1 cellular context compared by ENCODE assay signal in genomic region chr7:139914306-139914747, GRCh38.
TF ChIP-seq lines count a peak whose summit lies in the region.

No MANE protein-coding gene starts in this region.

TF ChIP-seq in K562, 482 proteins besides CTCF, POLR2A, EP300 and RAD21 (continued from another document):
- TF ChIP-seq DEAF1 (CRISPR knock-in tag; IDR thresholded peaks at IDR 0.05) = no peak
- TF ChIP-seq TAL1 (IDR thresholded peaks at IDR 0.05) = peak; percentile 21; the same call in 1 of the 2 replicates
- peak in 1 of 2 experiments; percentile 21 for TF ChIP-seq E2F6 (IDR thresholded peaks at IDR 0.05; ENCODE audit: borderline replicate concordance in 1 of 2, extremely low read depth in 1 of 2, insufficient read depth in 1 of 2, insufficient read length in 1 of 2, low read depth in 1 of 2, low read length in 1 of 2, poor library complexity in 1 of 2, severe bottlenecking in 1 of 2)
- TF ChIP-seq SMAD3 (CRISPR knock-in tag; conservative IDR thresholded peaks at IDR 0.05) = 0 out of 2 replicates have a peak, but pooled peaks have one; percentile 56
- TF ChIP-seq ZNF143 (CRISPR knock-in tag; IDR thresholded peaks at IDR 0.05) = 0 out of 2 replicates have a peak, but pooled peaks have one; percentile 28
- TF ChIP-seq ARNT (IDR thresholded peaks at IDR 0.05) = peak in 1 of 2 experiments; percentile 66; a peak in 2 of 4 replicates
- no peak for TF ChIP-seq ZC3H4 (CRISPR knock-in tag; IDR thresholded peaks at IDR 0.05; ENCODE audit: borderline replicate concordance)
- TF ChIP-seq RBM34 (IDR thresholded peaks at IDR 0.05; ENCODE audit: borderline replicate concordance, insufficient read depth, low read length) = no peak
- TF ChIP-seq HDAC6 (IDR thresholded peaks at IDR 0.05; ENCODE audit: low read depth, low read length) = no peak
- no peak for TF ChIP-seq NR1H2 (CRISPR knock-in tag; IDR thresholded peaks at IDR 0.05)
- TF ChIP-seq NFRKB (IDR thresholded peaks at IDR 0.05; ENCODE audit: low read depth) = peak; percentile 85
- TF ChIP-seq ZNF431 (CRISPR knock-in tag; IDR thresholded peaks at IDR 0.05) = no peak
- 0 out of 2 replicates have a peak, but pooled peaks have one; percentile 37 for TF ChIP-seq CXXC5 (CRISPR knock-in tag; IDR thresholded peaks at IDR 0.05)
- TF ChIP-seq MAFK (IDR thresholded peaks at IDR 0.05; ENCODE audit: low read length) = peak; percentile 99
- peak; percentile 57 for TF ChIP-seq MEF2D (tag; conservative IDR thresholded peaks at IDR 0.05; ENCODE audit: low read depth)
- no peak for TF ChIP-seq TAF1 (IDR thresholded peaks at IDR 0.05; ENCODE audit: control insufficient read depth, extremely low read depth, insufficient read depth, low read length, severe bottlenecking)
- TF ChIP-seq MAFG (tag; conservative IDR thresholded peaks at IDR 0.05) = peak; percentile 100
- TF ChIP-seq MCM7 (IDR thresholded peaks at IDR 0.05) = no peak
- no peak for TF ChIP-seq REST (CRISPR knock-in tag; IDR thresholded peaks at IDR 0.05; ENCODE audit: low read depth)
- no peak for TF ChIP-seq MTA1 (IDR thresholded peaks at IDR 0.05; ENCODE audit: borderline replicate concordance)
- no peak for TF ChIP-seq GTF2B (IDR thresholded peaks at IDR 0.05; ENCODE audit: extremely low read depth, insufficient read length)
- no peak for TF ChIP-seq TCF7L2 (IDR thresholded peaks at IDR 0.05; ENCODE audit: low read depth, low read length)
- TF ChIP-seq POLR2AphosphoS5 (IDR thresholded peaks at IDR 0.05; ENCODE audit: control insufficient read depth, insufficient read depth, low read depth, low read length) = no peak
- TF ChIP-seq CEBPG (CRISPR knock-in tag; IDR thresholded peaks at IDR 0.05) = no peak
- TF ChIP-seq CEBPG (tag; conservative IDR thresholded peaks at IDR 0.05 in 1 of 2, IDR thresholded peaks at IDR 0.05 in 1 of 2) = no peak
- TF ChIP-seq ZNF780A (CRISPR knock-in tag; IDR thresholded peaks at IDR 0.05) = no peak
- TF ChIP-seq NCOA1 (IDR thresholded peaks at IDR 0.05; ENCODE audit: low read depth) = 0 out of 2 replicates have a peak, but pooled peaks have one; percentile 17
- TF ChIP-seq RAD51 (IDR thresholded peaks at IDR 0.05; ENCODE audit: borderline replicate concordance, low read depth) = no peak
- no peak for TF ChIP-seq HMGN3 (IDR thresholded peaks at IDR 0.05; ENCODE audit: borderline replicate concordance, extremely low read depth, insufficient read length, low read depth, low read length)
- no peak for TF ChIP-seq ZBTB43 (CRISPR knock-in tag; IDR thresholded peaks at IDR 0.05)
- TF ChIP-seq RERE (CRISPR knock-in tag; IDR thresholded peaks at IDR 0.05; ENCODE audit: borderline replicate concordance) = no peak
- TF ChIP-seq CBX1 (IDR thresholded peaks at IDR 0.05; ENCODE audit: low read depth) = peak; percentile 66; the same call in 1 of the 2 replicates
- no peak for TF ChIP-seq NR2C1 (IDR thresholded peaks at IDR 0.05)
- TF ChIP-seq NR2C1 (tag; IDR thresholded peaks at IDR 0.05) = peak; percentile 37; the same call in 1 of the 2 replicates
- no peak for TF ChIP-seq ZNF274 (IDR thresholded peaks at IDR 0.05; ENCODE audit: borderline replicate concordance, low read depth, low read length)
- no peak for TF ChIP-seq ATF4 (CRISPR knock-in tag; IDR thresholded peaks at IDR 0.05)
- peak; percentile 50 for TF ChIP-seq CBFA2T3 (IDR thresholded peaks at IDR 0.05)
